Comparison of ENCODE assay signal across 25 cellular contexts in genomic region chr12:21001778-21002177, GRCh38.
"Had no signal": no experiment of that assay in that cellular context is flagged by ENCODE, and none has a peak within 500 bp of the region (broad histone marks: within the 10 kb centered on the region; RNA-seq: fewer than 3 reads in every experiment).

No MANE protein-coding gene starts in this region.

- H3K36me3 Mint-ChIP-seq: activated naive CD4-positive, alpha-beta T cell treated with anti-CD3 and anti-CD28 coated beads, Interleukin-2, amount 10 ng/mL, durations not matched to agents 7 days and 5 days; activated naive CD8-positive, alpha-beta T cell treated with anti-CD3 and anti-CD28 coated beads for 36 hours had no signal

- H3K4me3 ChIP-seq: Peyer's patch, SJCRH30 had no signal

- ATAC-seq: activated CD4-positive, alpha-beta T cell treated with anti-CD3 and anti-CD28 coated beads for 36 hours; activated T-helper 17 cell treated with anti-CD3 and anti-CD28 coated beads, Interleukin-2, amount 50 U/mL, for 72 hours had no signal

- H3K27me3 Mint-ChIP-seq: activated CD4-positive, alpha-beta memory T cell treated with anti-CD3 and anti-CD28 coated beads, Interleukin-2, amount 10 ng/mL, durations not matched to agents 7 days and 5 days; activated CD4-positive, alpha-beta T cell treated with anti-CD3 and anti-CD28 coated beads for 36 hours; activated naive CD4-positive, alpha-beta T cell treated with anti-CD3 and anti-CD28 coated beads, Interleukin-2, amount 10 ng/mL, durations not matched to agents 7 days and 5 days; activated naive CD8-positive, alpha-beta T cell treated with anti-CD3 and anti-CD28 coated beads for 36 hours; activated T-helper 17 cell treated with anti-CD3 and anti-CD28 coated beads, Interleukin-2, amount 50 U/mL, for 72 hours had no signal

- DNase-seq: activated CD4-positive, alpha-beta memory T cell treated with anti-CD3 and anti-CD28 coated beads, Interleukin-2, amount 10 ng/mL, durations not matched to agents 7 days and 5 days; activated CD4-positive, alpha-beta T cell treated with anti-CD3 and anti-CD28 coated beads for 36 hours; activated CD4-positive, alpha-beta T cell treated with anti-CD3 and anti-CD28 coated beads, Interleukin-2, amount 50 U/mL, for 1 hour; activated gamma-delta T cell treated with Interleukin-2 at 50 U/mL for 16 hours; activated naive CD4-positive, alpha-beta T cell treated with anti-CD3 and anti-CD28 coated beads, Interleukin-2, amount 10 ng/mL, durations not matched to agents 7 days and 5 days; activated naive CD8-positive, alpha-beta T cell treated with anti-CD3 and anti-CD28 coated beads for 36 hours; activated T-cell treated with anti-CD3 and anti-CD28 coated beads for 4 hours; activated T-cell treated with anti-CD3 and anti-CD28 coated beads, Interleukin-2, amount 50 U/mL, for 48 hours; caudate nucleus; Kasumi-1; NCI-H1048; NCI-H1417; NCI-H1694; NCI-H2029 treated with DMSO at 0.1 percent for 48 hours; NCI-H510A treated with DMSO at 0.1 percent for 48 hours; NCI-H69; NK-92 treated with Interleukin-12 subunit alpha and Interleukin-12 subunit beta, amount 100 ng/mL, for 24 hours; Peyer's patch; Right ventricle myocardium superior; SJCRH30; SK-N-SH; T-helper 1 cell had no signal

- H3K9me3 ChIP-seq: Peyer's patch, SJCRH30, SK-N-SH had no signal

- H3K4me1 ChIP-seq: Peyer's patch, SJCRH30 had no signal

- H3K36me3 ChIP-seq: Peyer's patch, SJCRH30 had no signal

- H3K27ac ChIP-seq: Peyer's patch, RWPE1, SJCRH30, VCaP had no signal

- H3K4me2 ChIP-seq: SK-N-SH had no signal

- H3K27me3 ChIP-seq: Peyer's patch, SJCRH30 had no signal

- H3K27ac Mint-ChIP-seq: activated CD4-positive, alpha-beta memory T cell treated with anti-CD3 and anti-CD28 coated beads, Interleukin-2, amount 10 ng/mL, durations not matched to agents 7 days and 5 days; activated CD4-positive, alpha-beta T cell treated with anti-CD3 and anti-CD28 coated beads for 36 hours; activated naive CD4-positive, alpha-beta T cell treated with anti-CD3 and anti-CD28 coated beads, Interleukin-2, amount 10 ng/mL, durations not matched to agents 7 days and 5 days; activated naive CD8-positive, alpha-beta T cell treated with anti-CD3 and anti-CD28 coated beads for 36 hours; activated T-helper 17 cell treated with anti-CD3 and anti-CD28 coated beads, Interleukin-2, amount 50 U/mL, for 72 hours had no signal

- H3K4me3 Mint-ChIP-seq: activated CD4-positive, alpha-beta memory T cell treated with anti-CD3 and anti-CD28 coated beads, Interleukin-2, amount 10 ng/mL, durations not matched to agents 7 days and 5 days; activated CD4-positive, alpha-beta T cell treated with anti-CD3 and anti-CD28 coated beads for 36 hours; activated naive CD4-positive, alpha-beta T cell treated with anti-CD3 and anti-CD28 coated beads, Interleukin-2, amount 10 ng/mL, durations not matched to agents 7 days and 5 days; activated naive CD8-positive, alpha-beta T cell treated with anti-CD3 and anti-CD28 coated beads for 36 hours; activated T-helper 17 cell treated with anti-CD3 and anti-CD28 coated beads, Interleukin-2, amount 50 U/mL, for 72 hours had no signal

- H3K4me1 Mint-ChIP-seq: activated CD4-positive, alpha-beta memory T cell treated with anti-CD3 and anti-CD28 coated beads, Interleukin-2, amount 10 ng/mL, durations not matched to agents 7 days and 5 days; activated CD4-positive, alpha-beta T cell treated with anti-CD3 and anti-CD28 coated beads for 36 hours; activated naive CD4-positive, alpha-beta T cell treated with anti-CD3 and anti-CD28 coated beads, Interleukin-2, amount 10 ng/mL, durations not matched to agents 7 days and 5 days; activated naive CD8-positive, alpha-beta T cell treated with anti-CD3 and anti-CD28 coated beads for 36 hours; activated T-helper 17 cell treated with anti-CD3 and anti-CD28 coated beads, Interleukin-2, amount 50 U/mL, for 72 hours had no signal

- H3K9ac ChIP-seq: SK-N-SH had no signal
